In the genomic region with DNA sequence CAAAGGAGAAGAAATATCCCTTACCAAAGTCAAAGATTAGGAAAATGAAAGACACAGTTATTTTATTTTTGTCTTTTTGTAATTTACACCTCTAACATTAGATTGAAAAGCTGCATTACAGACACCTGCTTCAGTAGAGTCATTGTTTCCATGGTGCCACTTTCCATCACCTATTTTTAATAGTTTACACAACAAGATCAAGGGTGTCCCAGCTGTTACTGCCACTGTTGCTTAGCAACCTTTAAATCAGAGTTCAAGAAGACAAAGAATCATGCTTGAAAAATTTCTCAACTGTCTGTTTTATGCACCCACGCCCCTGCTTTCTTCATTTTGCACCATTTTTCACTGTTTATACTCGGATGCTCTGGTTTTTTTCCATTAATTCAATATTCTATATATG, we compare ENCODE assay signal across 9 cellular contexts.
DNase-seq lines count a peak whose midpoint lies in the region; ATAC-seq, FAIRE-seq and TF ChIP-seq lines count a peak whose summit lies in the region.
"Had no signal": no experiment of that assay in that cellular context is flagged by ENCODE, and none has a peak within 500 bp of the region (broad histone marks: within the 10 kb centered on the region; RNA-seq: fewer than 3 reads in every experiment).

No MANE protein-coding gene starts in this region.

- CTCF ChIA-PET in activated CD4-positive, alpha-beta memory T cell treated with anti-CD3 and anti-CD28 coated beads, Interleukin-2, amount 10 ng/mL, durations not matched to agents 7 days and 5 days (lab: Charles Lee) = interaction anchor here (1.1 kb wide), 1 partner anchor 741 kb away, joined by 3 read pairs; no protein-coding TSS in a partner anchor

- no peaks in the 10 kb centered on the region for H3K27me3 ChIP-seq in left ventricle myocardium inferior (ENCODE audit: low read depth)

- no peak overlapping the region for H3K4me3 ChIP-seq in left ventricle myocardium inferior

- peaks cover 13% of the 10 kb centered on the region for H3K4me1 ChIP-seq in left ventricle myocardium inferior

- H3K9me3 Mint-ChIP-seq in activated CD4-positive, alpha-beta memory T cell treated with anti-CD3 and anti-CD28 coated beads, Interleukin-2, amount 10 ng/mL, durations not matched to agents 7 days and 5 days = no peaks in the 10 kb centered on the region

- no peaks in the 10 kb centered on the region for H3K27me3 Mint-ChIP-seq in activated CD4-positive, alpha-beta memory T cell treated with anti-CD3 and anti-CD28 coated beads, Interleukin-2, amount 10 ng/mL, durations not matched to agents 7 days and 5 days

- no peak for TF ChIP-seq CTCF in left ventricle myocardium inferior (IDR thresholded peaks at IDR 0.05; ENCODE audit: borderline replicate concordance)

- no peak overlapping the region for H3K4me3 Mint-ChIP-seq in activated CD4-positive, alpha-beta memory T cell treated with anti-CD3 and anti-CD28 coated beads, Interleukin-2, amount 10 ng/mL, durations not matched to agents 7 days and 5 days

- peak; percentile 63 for FAIRE-seq in GM19239 (lab: Jason Lieb, UNC)

- ATAC-seq in HG03342 (IDR thresholded peaks at IDR 0.05; ENCODE audit: unreplicated experiment) = peak; percentile 90

- no peaks in the 10 kb centered on the region for H3K36me3 Mint-ChIP-seq in activated CD4-positive, alpha-beta memory T cell treated with anti-CD3 and anti-CD28 coated beads, Interleukin-2, amount 10 ng/mL, durations not matched to agents 7 days and 5 days (ENCODE audit: low read depth)

- peaks cover 8% of the 10 kb centered on the region for H3K4me1 Mint-ChIP-seq in activated CD4-positive, alpha-beta memory T cell treated with anti-CD3 and anti-CD28 coated beads, Interleukin-2, amount 10 ng/mL, durations not matched to agents 7 days and 5 days

- H3K27ac ChIP-seq in left ventricle myocardium inferior (replicated peaks) = peak overlapping the region; percentile 73
- H3K27ac ChIP-seq: VCaP had no signal

- H3K27ac Mint-ChIP-seq in activated CD4-positive, alpha-beta memory T cell treated with anti-CD3 and anti-CD28 coated beads, Interleukin-2, amount 10 ng/mL, durations not matched to agents 7 days and 5 days = no peak overlapping the region

- no peaks in the 10 kb centered on the region for H3K9me3 ChIP-seq in left ventricle myocardium inferior (replicated peaks)

- DNase-seq in AG08396 (ENCODE audit: low spot score) (peak; percentile 17), GM19239 (ENCODE audit: insufficient read length, low spot score) (no peak), NCI-H748 treated with DMSO at 0.1 percent for 48 hours (lab: John Stamatoyannopoulos, UW) (peak; percentile 99), left ventricle myocardium inferior (no peak), inferior parietal cortex (ENCODE audit: extremely low spot score) (no peak)
- no peak for DNase-seq in activated CD4-positive, alpha-beta memory T cell treated with anti-CD3 and anti-CD28 coated beads, Interleukin-2, amount 10 ng/mL, durations not matched to agents 7 days and 5 days
- DNase-seq in activated naive CD4-positive, alpha-beta T cell treated with Interleukin-2 at 50 U/mL for 16 hours = no peak

- intact Hi-C loops in left ventricle myocardium inferior (cut with micrococcal nuclease) = no loop called here

- POLR2A ChIA-PET in activated CD4-positive, alpha-beta memory T cell treated with anti-CD3 and anti-CD28 coated beads, Interleukin-2, amount 10 ng/mL, durations not matched to agents 7 days and 5 days (lab: Charles Lee) = no interaction called here

- H3K36me3 ChIP-seq in left ventricle myocardium inferior = no peaks in the 10 kb centered on the region

Comparison
In these comparisons a context has a peak if more than half of its experiments do, and no peak if none do; other contexts are left out.
1. DNase-seq: peak in AG08396 (single experiment) and NCI-H748 treated with DMSO at 0.1 percent for 48 hours (single experiment); none in GM19239 (single experiment), left ventricle myocardium inferior (single experiment), activated CD4-positive, alpha-beta memory T cell treated with anti-CD3 and anti-CD28 coated beads, Interleukin-2, amount 10 ng/mL, durations not matched to agents 7 days and 5 days (single experiment), inferior parietal cortex (single experiment) and activated naive CD4-positive, alpha-beta T cell treated with Interleukin-2 at 50 U/mL for 16 hours (single experiment).